In genomic region chr7:100169147-100169850, GRCh38 we compare ENCODE assay signal across 9 cellular contexts. TPM values are rescaled to one million over a fixed set of nuclear protein-coding genes. Genes with fewer than 3 reads are reported as not detected.
DNase-seq lines count a peak whose midpoint lies in the region; ATAC-seq and TF ChIP-seq lines count a peak whose summit lies in the region.
"Had no signal": no experiment of that assay in that cellular context is flagged by ENCODE, and none has a peak within 500 bp of the region (broad histone marks: within the 10 kb centered on the region; RNA-seq: fewer than 3 reads in every experiment).

No MANE protein-coding gene starts in this region.

- peak; percentile 37 for DNase-seq in activated T-cell treated with anti-CD3 and anti-CD28 coated beads, Interleukin-2, amount 50 U/mL, for 1 hour
- DNase-seq in activated T-cell treated with anti-CD3 and anti-CD28 coated beads for 4 hours (no peak), OCI-LY7 (ENCODE audit: low spot score) (peak; percentile 43), dorsolateral prefrontal cortex (peak in 1 of 10 donors; percentile 30), left colon (no peak), OCI-M1 (lab: John Stamatoyannopoulos, UW) (no peak)
- DNase-seq: cortex of kidney had no signal

- H3K27ac ChIP-seq in OCI-LY7 (ENCODE audit: low read depth, low read length, poor library complexity, severe bottlenecking) (no peak overlapping the region), dorsolateral prefrontal cortex (peak overlapping the region in 24 of 59 donors; percentile 26 to 78 (median 57)), temporal lobe (ENCODE audit: low read depth, low read length) (peak overlapping the region; percentile 1)

- intact Hi-C loops in OCI-LY7 (cut with micrococcal nuclease; ENCODE audit: unreplicated experiment) (no loop called here), dorsolateral prefrontal cortex (cut with DNase I) (no loop called here), left colon (cut with DNase I, micrococcal nuclease) (no loop called here)

- peaks cover 9% of the 10 kb centered on the region; the same call in 1 of the 2 replicates for H3K36me3 ChIP-seq in OCI-LY7 (ENCODE audit: insufficient read depth, low read length)

- no peak for ATAC-seq in left colon
- no peak for ATAC-seq in HG03196 (IDR thresholded peaks at IDR 0.05; ENCODE audit: unreplicated experiment)

- H3K9me3 ChIP-seq in OCI-LY7 (ENCODE audit: low read length) = no peaks in the 10 kb centered on the region

- CTCF ChIA-PET in OCI-LY7 (lab: Charles Lee; ENCODE audit: unreplicated experiment) = no interaction called here

- no peaks in the 10 kb centered on the region for H3K79me2 ChIP-seq in OCI-LY7 (ENCODE audit: insufficient read depth, low read depth, low read length)

- H3K4me2 ChIP-seq in OCI-LY7 (ENCODE audit: low read length) = no peak overlapping the region

- BruUV-seq in OCI-LY7 (replicated peaks; lab: Mats Ljungman, UMichigan) = no TSS peak

- H3K4me3 ChIP-seq in OCI-LY7 (ENCODE audit: low read depth, low read length, poor library complexity, severe bottlenecking) (no peak overlapping the region), dorsolateral prefrontal cortex (peak overlapping the region in 30 of 59 donors; percentile 24 to 64 (median 56))

- H3K4me1 ChIP-seq in OCI-LY7 (ENCODE audit: insufficient read depth, low read length, poor library complexity, severe bottlenecking) = peaks cover 62% of the 10 kb centered on the region

- H3K9me2 ChIP-seq in OCI-LY7 (ENCODE audit: insufficient read depth, low read length) = no peaks in the 10 kb centered on the region

- H4K20me1 ChIP-seq in OCI-LY7 (ENCODE audit: insufficient read depth, low read length) = no peaks in the 10 kb centered on the region

- TF ChIP-seq CTCF in OCI-LY7 (conservative IDR thresholded peaks at IDR 0.05; ENCODE audit: low read length) = no peak
- no peak for TF ChIP-seq CTCF in dorsolateral prefrontal cortex (IDR thresholded peaks at IDR 0.05 in 54 of 56, conservative IDR thresholded peaks at IDR 0.05 in 2 of 56; ENCODE audit: low read depth in 1 of 56, partially characterized antibody in 56 of 56)

- H2AFZ ChIP-seq in OCI-LY7 (ENCODE audit: low read length) = no peak overlapping the region

- POLR2A ChIA-PET in OCI-LY7 (lab: Charles Lee) = no interaction called here

- peaks cover 0 to 26% (median 2%) of the 10 kb centered on the region in 45 donors for H3K27me3 ChIP-seq in dorsolateral prefrontal cortex

RNA-seq across cellular contexts. Expression of gene GAL3ST4, which starts 0.9 kb away (rescaled TPM):
- 3.9 and 4.6 TPM in 2 replicates for total RNA-seq in OCI-LY7 (2014; rRNA removed; shearing (Covaris generic))
- total RNA-seq in OCI-LY7 (2022) = 5.2 and 6.1 TPM in 2 replicates
- 10 to 100 TPM in 13 of 120 experiments, 1 to 10 TPM in 107; 2.6 to 14.0 (median 6.2) TPM for total RNA-seq in dorsolateral prefrontal cortex
- 3.9 TPM for total RNA-seq in temporal lobe
- total RNA-seq in left colon = 10 to 100 TPM in 1 of 2 donors, 1 to 10 TPM in 1; 8.0 to 10.9 TPM

RNA-seq across cellular contexts. Expression of gene GPC2, which starts 7.9 kb away (rescaled TPM):
- total RNA-seq in OCI-LY7 (2014; rRNA removed; shearing (Covaris generic)) = 20.2 and 33.2 TPM in 2 replicates
- total RNA-seq in OCI-LY7 (2022) (23.2 and 31.7 TPM in 2 replicates), dorsolateral prefrontal cortex (1 to 10 TPM in 118 of 120 experiments, under 1 TPM in 2; 0.84 to 7.1 (median 2.4) TPM), temporal lobe (44.3 TPM), left colon (1 to 10 TPM; 4.0 to 5.7 TPM)

RNA-seq across cellular contexts. Expression of gene STAG3, which starts 8.4 kb away (rescaled TPM):
- 56.1 and 82.8 TPM in 2 replicates for total RNA-seq in OCI-LY7 (2014; rRNA removed; shearing (Covaris generic))
- total RNA-seq in OCI-LY7 (2022) (70.2 and 79.2 TPM in 2 replicates), dorsolateral prefrontal cortex (1 to 10 TPM in 119 of 120 experiments, under 1 TPM in 1; 0.87 to 7.2 (median 2.7) TPM), temporal lobe (0.74 TPM), left colon (1 to 10 TPM; 1.2 to 2.0 TPM)

RNA-seq across cellular contexts. Expression of gene TRAPPC14, which starts 10.8 kb away (rescaled TPM):
- 30.6 and 38.8 TPM in 2 replicates for total RNA-seq in OCI-LY7 (2014; rRNA removed; shearing (Covaris generic))
- total RNA-seq in OCI-LY7 (2022) (41.6 and 49.9 TPM in 2 replicates), dorsolateral prefrontal cortex (10 to 100 TPM; 16.3 to 52.5 (median 30.3) TPM), temporal lobe (9.6 TPM), left colon (10 to 100 TPM; 54.9 to 62.1 TPM)

RNA-seq across cellular contexts. Expression of gene LAMTOR4, which starts 20.6 kb away (rescaled TPM):
- total RNA-seq in OCI-LY7 (2014; rRNA removed; shearing (Covaris generic)) = 243 and 263 TPM in 2 replicates
- 207 and 237 TPM in 2 replicates for total RNA-seq in OCI-LY7 (2022)
- 100 to 1,000 TPM in 106 of 120 experiments, 10 to 100 TPM in 14; 88.6 to 150 (median 113) TPM for total RNA-seq in dorsolateral prefrontal cortex
- 44.0 TPM for total RNA-seq in temporal lobe
- 100 to 1,000 TPM; 224 to 268 TPM for total RNA-seq in left colon

Comparison
In these comparisons a context has a peak if more than half of its experiments do, and no peak if none do; other contexts are left out.
1. DNase-seq: peak in activated T-cell treated with anti-CD3 and anti-CD28 coated beads, Interleukin-2, amount 50 U/mL, for 1 hour (single experiment) and OCI-LY7 (single experiment); none in activated T-cell treated with anti-CD3 and anti-CD28 coated beads for 4 hours (single experiment), left colon (0 of 2) and OCI-M1 (single experiment).
2. RNA of gene STAG3, which starts 8.4 kb away (total RNA-seq): 56.1 to 82.8 TPM in OCI-LY7; 0.87 to 7.2 TPM in dorsolateral prefrontal cortex, 1.2 to 2.0 TPM in left colon and 0.74 TPM in temporal lobe (single experiment); every median in the first group is over 4 times any median in the second.